ENCODE assay signal across 18 cellular contexts in genomic region chr12:109223868-109224267, GRCh38.
A peak's percentile ranks its signal among the peaks of the same experiment; 100 is the strongest.
DNase-seq lines count a peak whose midpoint lies in the region; ATAC-seq, FAIRE-seq and TF ChIP-seq lines count a peak whose summit lies in the region.
"Had no signal": no experiment of that assay in that cellular context is flagged by ENCODE, and none has a peak within 500 bp of the region (broad histone marks: within the 10 kb centered on the region; RNA-seq: fewer than 3 reads in every experiment).

No MANE protein-coding gene starts in this region.

- no peak overlapping the region for H3K23ac ChIP-seq in H9 (ENCODE audit: insufficient read length, low read depth, low read length)

- H2AFZ ChIP-seq in H9 (ENCODE audit: low read length) = no peak overlapping the region
- H2AFZ ChIP-seq: GM23248 had no signal

- ATAC-seq in A549 (no peak), left lobe of liver (no peak)

- no peaks in the 10 kb centered on the region for H3K79me1 ChIP-seq in H9 (ENCODE audit: insufficient read depth, low read depth, low read length, poor library complexity, severe bottlenecking)

- H3K4me3 Mint-ChIP-seq in H9 = no peak overlapping the region
- no peak overlapping the region for H3K4me3 Mint-ChIP-seq in CD8-positive, alpha-beta memory T cell
- H3K4me3 Mint-ChIP-seq: CD4-positive, alpha-beta memory T cell had no signal

- WGBS in A549 (ENCODE audit: missing lambda C conversion rate) = 96% methylated on average over 5 of the region's 5 CpGs
- WGBS in H9 (ENCODE audit: extremely low coverage, insufficient read length, low lambda C conversion rate) = no CpG with 5 or more reads among the region's 5 CpGs

- H2BK120ac ChIP-seq in H9 (ENCODE audit: low read depth, low read length, poor library complexity, severe bottlenecking) = no peak overlapping the region

- peaks cover 4 to 16% (median 8%) of the 10 kb centered on the region in 3 experiments; a peak in 6 of 7 replicates for H3K36me3 Mint-ChIP-seq in H9 (ENCODE audit: insufficient read depth in 1 of 3, low read depth in 3 of 3)
- H3K36me3 Mint-ChIP-seq in CD8-positive, alpha-beta memory T cell = peaks cover 0 to 67% (median 18%) of the 10 kb centered on the region in 3 donors

- TF ChIP-seq CTCF in A549 (IDR thresholded peaks at IDR 0.05) (no peak), H9 (conservative IDR thresholded peaks at IDR 0.05) (no peak), bronchial epithelial cell (IDR thresholded peaks at IDR 0.05; ENCODE audit: insufficient read depth, low read length, severe bottlenecking) (no peak)

- no peaks in the 10 kb centered on the region for H3K4me1 ChIP-seq in A549
- H3K4me1 ChIP-seq in H9 (ENCODE audit: insufficient read depth, low read length) = no peaks in the 10 kb centered on the region
- H3K4me1 ChIP-seq in CD8-positive, alpha-beta memory T cell (ENCODE audit: insufficient read depth, low read length) = no peaks in the 10 kb centered on the region
- H3K4me1 ChIP-seq: Caco-2 had no signal

- H3K27me3 Mint-ChIP-seq in H9 (ENCODE audit: low read depth) = no peaks in the 10 kb centered on the region
- H3K27me3 Mint-ChIP-seq in CD8-positive, alpha-beta memory T cell = no peaks in the 10 kb centered on the region
- H3K27me3 Mint-ChIP-seq: CD4-positive, alpha-beta memory T cell had no signal

- no peak overlapping the region for H4K8ac ChIP-seq in H9 (replicated peaks; ENCODE audit: insufficient read length, low read depth, low read length)

- DNase-seq in A549 (ENCODE audit: low read depth in 1 of 2, low spot score in 1 of 2) (no peak), H9 (no peak), bronchial epithelial cell (ENCODE audit: low read depth) (no peak), NCI-H2196 (lab: John Stamatoyannopoulos, UW; ENCODE audit: unreplicated experiment) (no peak), left lobe of liver (ENCODE audit: low spot score) (no peak)
- no peak for DNase-seq in CD8-positive, alpha-beta memory T cell
- DNase-seq: 8988T; C1 segment of cervical spinal cord; Caco-2; CD4-positive, alpha-beta memory T cell; DMS153; DND-41; GM23248; HCEC 1CT had no signal

- no peak overlapping the region for H3K4ac ChIP-seq in H9 (ENCODE audit: low read depth, low read length)

- no peak overlapping the region for H3K14ac ChIP-seq in H9 (ENCODE audit: insufficient read depth, low read length)

- H3K27ac ChIP-seq in A549 (no peak overlapping the region), H9 (ENCODE audit: insufficient read length, low read depth, low read length) (no peak overlapping the region)
- H3K27ac ChIP-seq in CD8-positive, alpha-beta memory T cell (ENCODE audit: low read depth, low read length) = no peak overlapping the region
- H3K27ac ChIP-seq: GM23248 had no signal

- H3K9me3 Mint-ChIP-seq in H9 = no peaks in the 10 kb centered on the region; a peak in 1 of 5 replicates
- no peaks in the 10 kb centered on the region for H3K9me3 Mint-ChIP-seq in CD8-positive, alpha-beta memory T cell
- H3K9me3 Mint-ChIP-seq: CD4-positive, alpha-beta memory T cell had no signal

- H3K9me3 ChIP-seq in A549 (no peaks in the 10 kb centered on the region), H9 (ENCODE audit: control insufficient read depth, low read depth, low read length) (no peaks in the 10 kb centered on the region)
- H3K9me3 ChIP-seq in CD8-positive, alpha-beta memory T cell (ENCODE audit: low read length) = no peaks in the 10 kb centered on the region
- H3K9me3 ChIP-seq: Caco-2 had no signal

- POLR2A ChIA-PET in A549 (lab: Yijun Ruan, JAX) = no interaction called here
- POLR2A ChIA-PET in CD8-positive, alpha-beta memory T cell (lab: Charles Lee) = no interaction called here

- H2BK12ac ChIP-seq in H9 (ENCODE audit: insufficient read length, low read depth, low read length) = no peak overlapping the region

- CTCF ChIA-PET in A549 (lab: Yijun Ruan, JAX) = interaction anchor here (0.6 kb wide), 1 partner anchor 145 kb away, joined by 3 read pairs; no protein-coding TSS in a partner anchor
- CTCF ChIA-PET in CD8-positive, alpha-beta memory T cell (lab: Charles Lee) = no interaction called here

- no peaks in the 10 kb centered on the region for H3K4me1 Mint-ChIP-seq in H9
- H3K4me1 Mint-ChIP-seq in CD8-positive, alpha-beta memory T cell = no peaks in the 10 kb centered on the region
- H3K4me1 Mint-ChIP-seq: CD4-positive, alpha-beta memory T cell had no signal

- no peak overlapping the region for H3K4me3 ChIP-seq in A549
- no peak overlapping the region for H3K4me3 ChIP-seq in bronchial epithelial cell (ENCODE audit: low read depth, low read length)
- no peak overlapping the region for H3K4me3 ChIP-seq in CD8-positive, alpha-beta memory T cell (ENCODE audit: low read length)
- H3K4me3 ChIP-seq: GM23248 had no signal

- H2BK20ac ChIP-seq in H9 (ENCODE audit: low read depth, low read length, poor library complexity, severe bottlenecking) = no peak overlapping the region

- TF ChIP-seq RAD21 in A549 (conservative IDR thresholded peaks at IDR 0.05 in 1 of 2, IDR thresholded peaks at IDR 0.05 in 1 of 2) = no peak

- no peak overlapping the region for H2BK5ac ChIP-seq in H9 (ENCODE audit: insufficient read length, low read length)

- H4K91ac ChIP-seq in H9 (ENCODE audit: insufficient read length, low read depth, low read length) = no peak overlapping the region

- no peak for TF ChIP-seq POLR2A in A549 (IDR thresholded peaks at IDR 0.05; ENCODE audit: low read length)

- no peak overlapping the region for H3T11ph ChIP-seq in H9 (ENCODE audit: low read length)

- no peak for FAIRE-seq in A549 (lab: Jason Lieb, UNC)
- peak; percentile 47 for FAIRE-seq in bronchial epithelial cell (lab: Jason Lieb, UNC)
- FAIRE-seq: G401.6, GM12892, GM19239, H54 had no signal

- H3K79me2 ChIP-seq in H9 (ENCODE audit: insufficient read depth, low read length) = no peaks in the 10 kb centered on the region

- H2AK5ac ChIP-seq in H9 (ENCODE audit: insufficient read length, low read length) = no peak overlapping the region

- H3K23me2 ChIP-seq in H9 (ENCODE audit: insufficient read length, low read depth, low read length, poor library complexity, severe bottlenecking) = no peaks in the 10 kb centered on the region

- no peak overlapping the region for H3K18ac ChIP-seq in H9 (ENCODE audit: insufficient read length, low read depth, low read length)

- H3K27ac Mint-ChIP-seq in H9 = no peak overlapping the region
- no peak overlapping the region for H3K27ac Mint-ChIP-seq in CD8-positive, alpha-beta memory T cell
- H3K27ac Mint-ChIP-seq: CD4-positive, alpha-beta memory T cell had no signal

- H4K20me1 ChIP-seq in H9 (ENCODE audit: control insufficient read depth, insufficient read depth, insufficient read length) = no peaks in the 10 kb centered on the region

- H3K27me3 ChIP-seq in H9 (ENCODE audit: insufficient read depth, low read length) (no peaks in the 10 kb centered on the region), bronchial epithelial cell (ENCODE audit: control insufficient read depth, insufficient read depth, low read length) (no peaks in the 10 kb centered on the region)
- no peaks in the 10 kb centered on the region for H3K27me3 ChIP-seq in CD8-positive, alpha-beta memory T cell (ENCODE audit: insufficient read depth, low read length, poor library complexity, severe bottlenecking)

- H4K5ac ChIP-seq in H9 (ENCODE audit: insufficient read length, low read depth, low read length) = no peak overlapping the region

- no peak overlapping the region for H3K4me2 ChIP-seq in A549
- no peak overlapping the region for H3K4me2 ChIP-seq in H9 (ENCODE audit: insufficient read depth, insufficient read length, low read length)

- H3K9ac ChIP-seq in H9 (ENCODE audit: extremely low read depth, insufficient read length, low read length) = no peak overlapping the region
- H3K9ac ChIP-seq: GM23248 had no signal

- TF ChIP-seq EP300 in A549 (IDR thresholded peaks at IDR 0.05) = no peak

- H3K36me3 ChIP-seq in bronchial epithelial cell (ENCODE audit: control insufficient read depth, insufficient read depth, low read length) = no peaks in the 10 kb centered on the region
- H3K36me3 ChIP-seq in CD8-positive, alpha-beta memory T cell (ENCODE audit: insufficient read depth, low read length) = no peaks in the 10 kb centered on the region

- H2BK15ac ChIP-seq in H9 (ENCODE audit: low read depth, low read length) = peak overlapping the region; percentile 32; the same call in 1 of the 2 replicates

- no peak overlapping the region for H3K56ac ChIP-seq in H9 (ENCODE audit: insufficient read length, low read depth, low read length)

TF ChIP-seq in A549, 52 proteins besides CTCF, POLR2A, EP300 and RAD21:
- TF ChIP-seq ZFP36 (IDR thresholded peaks at IDR 0.05; ENCODE audit: borderline replicate concordance, partially characterized antibody) (peak; percentile 58), KDM1A (IDR thresholded peaks at IDR 0.05; ENCODE audit: low read depth) (peak; percentile 37; the same call in 1 of the 2 replicates), FOSB (CRISPR knock-in tag; IDR thresholded peaks at IDR 0.05) (no peak), FOSL2 (IDR thresholded peaks at IDR 0.05) (no peak), FOSL2 (CRISPR knock-in tag; IDR thresholded peaks at IDR 0.05) (no peak)
